10 cellular contexts compared by ENCODE assay signal in genomic region chr2:160428425-160428763, GRCh38.
A peak's percentile ranks its signal among the peaks of the same experiment; 100 is the strongest.
DNase-seq lines count a peak whose midpoint lies in the region; ATAC-seq and TF ChIP-seq lines count a peak whose summit lies in the region.
"Had no signal": no experiment of that assay in that cellular context is flagged by ENCODE, and none has a peak within 500 bp of the region (broad histone marks: within the 10 kb centered on the region; RNA-seq: fewer than 3 reads in every experiment).

No MANE protein-coding gene starts in this region.

- H3K27me3 ChIP-seq in right atrium auricular region (no peaks in the 10 kb centered on the region), adipocyte (replicated peaks; ENCODE audit: control insufficient read depth, insufficient read depth, low read length) (no peaks in the 10 kb centered on the region), uterus (no peaks in the 10 kb centered on the region)
- no peaks in the 10 kb centered on the region for H3K27me3 ChIP-seq in naive thymus-derived CD4-positive, alpha-beta T cell (ENCODE audit: control insufficient read depth in 2 of 2, insufficient read depth in 2 of 2, low read length in 2 of 2)
- H3K27me3 ChIP-seq: pancreas had no signal

- H3K36me3 Mint-ChIP-seq in naive thymus-derived CD4-positive, alpha-beta T cell = peaks cover 7 to 37% (median 26%) of the 10 kb centered on the region in 5 donors

- H3K4me1 Mint-ChIP-seq in naive thymus-derived CD4-positive, alpha-beta T cell = peaks cover 34 to 89% (median 72%) of the 10 kb centered on the region in 7 donors

- peaks cover 0 to 55% of the 10 kb centered on the region in 2 donors for H3K4me1 ChIP-seq in right atrium auricular region
- H3K4me1 ChIP-seq in adipocyte (ENCODE audit: control insufficient read depth, insufficient read depth, low read length) = peaks cover 71% of the 10 kb centered on the region
- H3K4me1 ChIP-seq in naive thymus-derived CD4-positive, alpha-beta T cell (ENCODE audit: control insufficient read depth in 2 of 2, insufficient read depth in 2 of 2, low read length in 2 of 2) = peaks cover 33 to 34% of the 10 kb centered on the region in 2 donors
- H3K4me1 ChIP-seq in uterus = no peaks in the 10 kb centered on the region

- peak; percentile 11 for ATAC-seq in naive thymus-derived CD4-positive, alpha-beta T cell
- ATAC-seq in HG02938 (IDR thresholded peaks at IDR 0.05; ENCODE audit: unreplicated experiment) (no peak), HG03378 (IDR thresholded peaks at IDR 0.05; ENCODE audit: unreplicated experiment) (no peak)

- DNase-seq in right atrium auricular region (ENCODE audit: low spot score) (no peak), cardiac septum (ENCODE audit: low spot score) (no peak), adipocyte (ENCODE audit: low read depth) (no peak), uterus (no peak), COLO668 (lab: John Stamatoyannopoulos, UW; ENCODE audit: unreplicated experiment) (no peak)
- DNase-seq in naive thymus-derived CD4-positive, alpha-beta T cell = no peak
- DNase-seq: NCI-H446 treated with DMSO at 0.1 percent for 48 hours, pancreas had no signal

- H3K4me3 Mint-ChIP-seq in naive thymus-derived CD4-positive, alpha-beta T cell = peak overlapping the region; percentile 58 to 94 (median 78)

- H3K9me3 Mint-ChIP-seq in naive thymus-derived CD4-positive, alpha-beta T cell = peaks cover 0 to 15% (median 6%) of the 10 kb centered on the region in 11 donors

- TF ChIP-seq CTCF in right atrium auricular region (IDR thresholded peaks at IDR 0.05) (no peak), uterus (IDR thresholded peaks at IDR 0.05) (no peak)

- CTCF ChIA-PET in naive thymus-derived CD4-positive, alpha-beta T cell (lab: Charles Lee) = interaction anchor here (0.7 to 2.7 kb wide), 9 partner anchors 9 to 75 kb away, joined by 3 to 15 read pairs (median 4); no protein-coding TSS in a partner anchor

- TF ChIP-seq POLR2A in uterus (IDR thresholded peaks at IDR 0.05) = no peak

- H3K9ac ChIP-seq in adipocyte (ENCODE audit: low read length) = peak overlapping the region; percentile 67

- H3K36me3 ChIP-seq in right atrium auricular region = no peaks in the 10 kb centered on the region
- peaks cover 11% of the 10 kb centered on the region for H3K36me3 ChIP-seq in adipocyte (ENCODE audit: control insufficient read depth, insufficient read depth, low read length, severe bottlenecking)
- H3K36me3 ChIP-seq in naive thymus-derived CD4-positive, alpha-beta T cell (ENCODE audit: control insufficient read depth in 2 of 3, insufficient read depth in 3 of 3, low read length in 3 of 3) = no peaks in the 10 kb centered on the region
- no peaks in the 10 kb centered on the region for H3K36me3 ChIP-seq in uterus
- H3K36me3 ChIP-seq: pancreas had no signal

- intact Hi-C loops in cardiac septum (cut with DNase I) = loop anchor here (5.0 kb wide), 2 partner anchors 64 to 96 kb away; partner anchors contain the start of gene RBMS1
- intact Hi-C loops in naive thymus-derived CD4-positive, alpha-beta T cell (cut with micrococcal nuclease) = loop anchor here (1.0 to 5.0 kb wide), 9 partner anchors 10 to 564 kb away; no protein-coding TSS in a partner anchor
- intact Hi-C loops in uterus (cut with DNase I; ENCODE audit: low total_unique reads) = no loop called here

- H3K27ac Mint-ChIP-seq in naive thymus-derived CD4-positive, alpha-beta T cell = peak overlapping the region; percentile 64 to 92 (median 91)

- POLR2A ChIA-PET in naive thymus-derived CD4-positive, alpha-beta T cell (lab: Charles Lee) = interaction anchor here (0.9 to 6.1 kb wide), 11 partner anchors 9 to 65 kb away, joined by 3 to 57 read pairs (median 7); no protein-coding TSS in a partner anchor

- H3K9me3 ChIP-seq in right atrium auricular region (peaks cover 0 to 8% of the 10 kb centered on the region in 2 donors), adipocyte (ENCODE audit: control insufficient read depth, low read length) (peaks cover 7% of the 10 kb centered on the region), uterus (peaks cover 0 to 6% of the 10 kb centered on the region in 2 donors)
- peaks cover 0 to 7% (median 5%) of the 10 kb centered on the region in 3 experiments for H3K9me3 ChIP-seq in naive thymus-derived CD4-positive, alpha-beta T cell (ENCODE audit: control insufficient read depth in 2 of 3, low read length in 3 of 3)
- H3K9me3 ChIP-seq: pancreas had no signal

- H3K4me3 ChIP-seq in right atrium auricular region = peak overlapping the region in 1 of 2 donors; percentile 25
- peak overlapping the region; percentile 68 for H3K4me3 ChIP-seq in adipocyte (ENCODE audit: low read length)
- H3K4me3 ChIP-seq in naive thymus-derived CD4-positive, alpha-beta T cell (ENCODE audit: low read length) = peak overlapping the region; percentile 17
- peak overlapping the region in 1 of 2 donors; percentile 10 for H3K4me3 ChIP-seq in uterus
- H3K4me3 ChIP-seq: pancreas had no signal

- H3K27ac ChIP-seq in right atrium auricular region (peak overlapping the region; percentile 63), uterus (peak overlapping the region; percentile 74 to 81)
- peak overlapping the region; percentile 69 for H3K27ac ChIP-seq in naive thymus-derived CD4-positive, alpha-beta T cell (ENCODE audit: low read depth, low read length)

- H3K27me3 Mint-ChIP-seq in naive thymus-derived CD4-positive, alpha-beta T cell = no peaks in the 10 kb centered on the region
